Comparison of ENCODE assay signal across 8 cellular contexts in genomic region chr11:126355926-126356897, GRCh38. TPM values are rescaled to one million over a fixed set of nuclear protein-coding genes. Genes with fewer than 3 reads are reported as not detected.
A peak's percentile ranks its signal among the peaks of the same experiment; 100 is the strongest.
DNase-seq lines count a peak whose midpoint lies in the region; ATAC-seq and TF ChIP-seq lines count a peak whose summit lies in the region.

No MANE protein-coding gene starts in this region.

- H3K9me3 ChIP-seq in muscle layer of duodenum (ENCODE audit: control insufficient read depth in 1 of 2, low read length in 2 of 2), result no peaks in the 10 kb centered on the region
- H3K9me3 ChIP-seq in uterus, result no peaks in the 10 kb centered on the region

- no peak for TF ChIP-seq POLR2A in uterus (IDR thresholded peaks at IDR 0.05)

- peaks cover 27% of the 10 kb centered on the region for H3K4me1 Mint-ChIP-seq in activated CD4-positive, alpha-beta T cell treated with anti-CD3 and anti-CD28 coated beads, Interleukin-2, amount 10 ng/mL, durations not matched to agents 24 days and 14 days

- H3K36me3 Mint-ChIP-seq in activated CD4-positive, alpha-beta T cell treated with anti-CD3 and anti-CD28 coated beads, Interleukin-2, amount 10 ng/mL, durations not matched to agents 24 days and 14 days (ENCODE audit: low read depth), result peaks cover 18% of the 10 kb centered on the region

- peak overlapping the region; percentile 72 for H3K27ac Mint-ChIP-seq in activated CD4-positive, alpha-beta T cell treated with anti-CD3 and anti-CD28 coated beads, Interleukin-2, amount 10 ng/mL, durations not matched to agents 24 days and 14 days

- H3K4me1 ChIP-seq in muscle layer of duodenum (ENCODE audit: control insufficient read depth in 1 of 2, insufficient read depth in 2 of 2, low read length in 2 of 2) (peaks cover 10 to 57% of the 10 kb centered on the region in 2 donors), uterus (peaks cover 0 to 6% of the 10 kb centered on the region in 2 donors)

- TF ChIP-seq CTCF in AG10803 (conservative IDR thresholded peaks at IDR 0.05; ENCODE audit: low read length) (0 out of 2 replicates have a peak, but pooled peaks have one; percentile 7), uterus (IDR thresholded peaks at IDR 0.05) (no peak)

- intact Hi-C loops in activated CD4-positive, alpha-beta T cell treated with anti-CD3 and anti-CD28 coated beads, Interleukin-2, amount 10 ng/mL, durations not matched to agents 24 days and 14 days (cut with micrococcal nuclease), result loop anchor here (1.0 to 2.0 kb wide), 5 partner anchors 52 to 293 kb away; partner anchors contain the start of genes CDON, DCPS, FAM118B and RPUSD4
- intact Hi-C loops in uterus (cut with DNase I; ENCODE audit: low total_unique reads), result no loop called here

- peak overlapping the region; percentile 87 for H3K4me3 ChIP-seq in AG10803 (ENCODE audit: low read length)
- H3K4me3 ChIP-seq in muscle layer of duodenum (ENCODE audit: low read depth in 1 of 2, low read length in 2 of 2), result peak overlapping the region; percentile 51 to 89
- peak overlapping the region; percentile 48 to 66 for H3K4me3 ChIP-seq in uterus

- ATAC-seq in GM19035 (IDR thresholded peaks at IDR 0.05; ENCODE audit: unreplicated experiment), result peak; percentile 18
- ATAC-seq in HG03442 (IDR thresholded peaks at IDR 0.05; ENCODE audit: unreplicated experiment), result peak; percentile 4
- no peak for ATAC-seq in esophagus mucosa

- no peaks in the 10 kb centered on the region for H3K9me3 Mint-ChIP-seq in activated CD4-positive, alpha-beta T cell treated with anti-CD3 and anti-CD28 coated beads, Interleukin-2, amount 10 ng/mL, durations not matched to agents 24 days and 14 days

- DNase-seq in AG10803 (ENCODE audit: low read depth), result peak; percentile 49
- DNase-seq in activated CD4-positive, alpha-beta T cell treated with anti-CD3 and anti-CD28 coated beads, Interleukin-2, amount 10 ng/mL, durations not matched to agents 24 days and 14 days, result peak; percentile 64
- DNase-seq in fibroblast of gingiva (ENCODE audit: low read depth), result peak; percentile 83
- DNase-seq in uterus, result no peak

- no peaks in the 10 kb centered on the region for H3K27me3 Mint-ChIP-seq in activated CD4-positive, alpha-beta T cell treated with anti-CD3 and anti-CD28 coated beads, Interleukin-2, amount 10 ng/mL, durations not matched to agents 24 days and 14 days

- H3K27ac ChIP-seq in muscle layer of duodenum (ENCODE audit: low read length), result peak overlapping the region; percentile 4
- peak overlapping the region; percentile 73 to 83 for H3K27ac ChIP-seq in uterus

- no peaks in the 10 kb centered on the region for H3K27me3 ChIP-seq in muscle layer of duodenum (ENCODE audit: low read depth, low read length)
- no peaks in the 10 kb centered on the region for H3K27me3 ChIP-seq in uterus

- H3K36me3 ChIP-seq in muscle layer of duodenum (ENCODE audit: control insufficient read depth in 1 of 2, insufficient read depth in 2 of 2, low read length in 2 of 2) (no peaks in the 10 kb centered on the region), uterus (no peaks in the 10 kb centered on the region)

- H3K4me3 Mint-ChIP-seq in activated CD4-positive, alpha-beta T cell treated with anti-CD3 and anti-CD28 coated beads, Interleukin-2, amount 10 ng/mL, durations not matched to agents 24 days and 14 days, result peak overlapping the region; percentile 83

RNA-seq across cellular contexts. Expression of gene ST3GAL4, which starts 0.7 kb away (rescaled TPM):
- 12.3 and 13.3 TPM in 2 replicates for total RNA-seq in activated CD4-positive, alpha-beta T cell treated with anti-CD3 and anti-CD28 coated beads, Interleukin-2, amount 10 ng/mL, durations not matched to agents 24 days and 14 days
- total RNA-seq in uterus (10 to 100 TPM; 11.8 to 53.3 (median 34.8) TPM), esophagus mucosa (54.2 TPM)

RNA-seq across cellular contexts. Expression of gene DCPS, which starts 52.4 kb away (rescaled TPM):
- total RNA-seq in activated CD4-positive, alpha-beta T cell treated with anti-CD3 and anti-CD28 coated beads, Interleukin-2, amount 10 ng/mL, durations not matched to agents 24 days and 14 days, result 36.0 and 40.2 TPM in 2 replicates
- 10 to 100 TPM in 3 of 4 donors, 1 to 10 TPM in 1; 6.4 to 19.7 (median 13.0) TPM for total RNA-seq in uterus
- 17.4 TPM for total RNA-seq in esophagus mucosa

Comparison
In these comparisons a context has a peak if more than half of its experiments do, and no peak if none do; other contexts are left out.
1. DNase-seq: peak in AG10803 (single experiment), activated CD4-positive, alpha-beta T cell treated with anti-CD3 and anti-CD28 coated beads, Interleukin-2, amount 10 ng/mL, durations not matched to agents 24 days and 14 days (single experiment) and fibroblast of gingiva (single experiment); none in uterus (0 of 2).
2. Peak in every context shown above with its lines, with median percentiles within 50 percentile points of each other: H3K4me3 ChIP-seq.